ENCODE assay signal across 1 cellular context in the genomic region with DNA sequence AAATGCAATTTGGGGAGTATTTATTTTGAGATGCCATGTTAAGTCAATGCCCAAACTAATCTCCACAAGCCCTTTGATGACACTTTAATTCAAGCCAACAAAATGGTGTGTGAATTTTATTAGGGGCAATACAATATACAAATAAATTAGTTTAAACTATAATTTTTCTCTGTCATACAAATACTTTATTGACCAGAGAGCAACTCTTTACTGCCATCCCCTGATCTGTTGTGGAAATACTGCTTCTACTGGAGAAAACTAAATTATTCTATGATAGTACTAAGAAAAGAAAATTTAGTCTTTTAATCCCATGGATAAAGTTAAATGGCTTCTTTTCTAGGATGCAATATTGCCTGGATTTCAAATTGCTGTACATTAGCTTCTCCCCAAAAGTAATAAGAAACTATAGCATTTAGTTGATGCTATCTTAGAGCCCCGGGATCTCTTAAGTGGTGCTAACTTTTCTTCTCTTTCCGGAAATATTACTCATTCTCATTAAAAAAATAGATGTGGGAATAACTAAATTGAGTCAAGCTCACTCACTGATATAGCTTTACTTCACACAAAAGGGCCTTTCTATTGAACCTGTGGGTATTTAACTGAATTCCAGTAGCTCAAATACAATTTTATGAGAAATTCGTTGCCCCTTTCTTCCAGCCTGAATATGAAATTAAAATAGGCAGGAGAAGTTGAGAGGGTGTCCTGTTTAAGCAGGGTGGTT.
TF ChIP-seq lines count a peak whose summit lies in the region.

No MANE protein-coding gene starts in this region.

TF ChIP-seq in GM12878, 131 proteins besides CTCF, POLR2A, EP300 and RAD21:
- peak; percentile 42; the same call in 1 of the 2 replicates for TF ChIP-seq SMC3 (IDR thresholded peaks at IDR 0.05; ENCODE audit: borderline replicate concordance, low read length)
- TF ChIP-seq BRCA1 (IDR thresholded peaks at IDR 0.05; ENCODE audit: low read depth, low read length): no peak
- TF ChIP-seq SPI1 (IDR thresholded peaks at IDR 0.05; ENCODE audit: borderline replicate concordance, insufficient read depth, low read depth, low read length): no peak
- TF ChIP-seq HCFC1 (IDR thresholded peaks at IDR 0.05; ENCODE audit: low read length): no peak
TF ChIP-seq in GM12878: peak in this region for 1.
